ENCODE assay signal across 27 cellular contexts in the genomic region with DNA sequence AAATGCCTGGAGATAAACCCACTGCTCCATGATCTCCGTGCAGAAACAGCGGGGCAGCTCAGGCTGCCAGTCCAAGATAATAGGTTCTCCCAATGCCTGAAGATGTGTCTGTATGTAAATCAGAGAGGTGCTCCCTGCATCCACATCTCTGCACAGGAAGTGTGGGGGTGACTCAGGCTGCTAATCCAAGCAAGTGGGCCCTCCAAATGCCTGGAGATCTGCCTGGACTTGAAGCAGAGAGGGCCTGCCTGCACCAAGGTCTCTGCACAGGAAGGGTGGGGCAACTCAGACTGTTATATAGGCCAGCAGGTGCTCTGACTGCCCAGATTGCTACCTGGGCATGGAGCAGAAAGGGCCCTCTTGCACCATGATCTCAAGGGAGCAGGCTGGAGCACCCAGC.
"Had no signal": no experiment of that assay in that cellular context is flagged by ENCODE, and none has a peak within 500 bp of the region (broad histone marks: within the 10 kb centered on the region; RNA-seq: fewer than 3 reads in every experiment).

No MANE protein-coding gene starts in this region.

- H3K9ac ChIP-seq: neural progenitor cell, parathyroid adenoma had no signal

- DNase-seq: dorsolateral prefrontal cortex; effector CD4-positive, alpha-beta T cell; foreskin melanocyte; glutamatergic neuron; hypothalamus; immature natural killer cell; islet precursor cell; midbrain; naive thymus-derived CD4-positive, alpha-beta T cell; stimulated activated CD4-positive, alpha-beta T cell treated with anti-CD3 and anti-CD28 coated beads, Interleukin-2, amount 100 ng/mL, for 24 hours; stimulated activated CD4-positive, alpha-beta T cell treated with anti-CD3 and anti-CD28 coated beads, Interleukin-4, amount 100 ng/mL, for 24 hours; stimulated activated naive CD4-positive, alpha-beta T cell treated with Interleukin-2 at 50 U/mL for 16 hours; stomach; thyroid gland; uterus had no signal

- H3K27ac ChIP-seq: dorsolateral prefrontal cortex, epithelial cell of prostate, neural progenitor cell, parathyroid adenoma, prostate gland, right atrium auricular region, stomach, thyroid gland, uterus had no signal

- H2AFZ ChIP-seq: neural progenitor cell, parathyroid adenoma had no signal

- H3K4me2 ChIP-seq: neural progenitor cell, smooth muscle cell had no signal

- H3K9me3 ChIP-seq: prostate gland, thyroid gland, uterus had no signal

- H3K79me2 ChIP-seq: parathyroid adenoma had no signal

- FAIRE-seq: colon had no signal

- H3K36me3 ChIP-seq: neural progenitor cell, prostate gland, right atrium auricular region, stomach, thyroid gland, uterus had no signal

- H3K27me3 ChIP-seq: dorsolateral prefrontal cortex, neural progenitor cell, right atrium auricular region, stomach, thyroid gland, uterus had no signal

- ATAC-seq: esophagus mucosa; left lobe of liver; naive thymus-derived CD4-positive, alpha-beta T cell; sciatic nerve; stimulated activated effector memory CD8-positive, alpha-beta T cell treated with anti-CD3 and anti-CD28 coated beads, Interleukin-12 subunit alpha, Interleukin-12 subunit beta, amount 100 ng/mL, for 72 hours had no signal

- H3K4me1 ChIP-seq: neural progenitor cell, parathyroid adenoma, prostate gland, right atrium auricular region, stomach, thyroid gland, uterus had no signal

- H3K4me3 ChIP-seq: dorsolateral prefrontal cortex, lung, neural progenitor cell, prostate gland, right atrium auricular region, smooth muscle cell, stomach, thyroid gland, uterus had no signal
